1 cellular context compared by ENCODE assay signal in genomic region chr7:128931186-128931798, GRCh38.
A peak's percentile ranks its signal among the peaks of the same experiment; 100 is the strongest.
TF ChIP-seq lines count a peak whose summit lies in the region.

No MANE protein-coding gene starts in this region.

TF ChIP-seq in K562, 482 proteins besides CTCF, POLR2A, EP300 and RAD21 (continued from another document):
- peak; percentile 52; the same call in 1 of the 2 replicates for TF ChIP-seq EZH2 (IDR thresholded peaks at IDR 0.05; ENCODE audit: borderline replicate concordance, low read depth, low read length)
